ENCODE assay signal across 14 cellular contexts in the genomic region with DNA sequence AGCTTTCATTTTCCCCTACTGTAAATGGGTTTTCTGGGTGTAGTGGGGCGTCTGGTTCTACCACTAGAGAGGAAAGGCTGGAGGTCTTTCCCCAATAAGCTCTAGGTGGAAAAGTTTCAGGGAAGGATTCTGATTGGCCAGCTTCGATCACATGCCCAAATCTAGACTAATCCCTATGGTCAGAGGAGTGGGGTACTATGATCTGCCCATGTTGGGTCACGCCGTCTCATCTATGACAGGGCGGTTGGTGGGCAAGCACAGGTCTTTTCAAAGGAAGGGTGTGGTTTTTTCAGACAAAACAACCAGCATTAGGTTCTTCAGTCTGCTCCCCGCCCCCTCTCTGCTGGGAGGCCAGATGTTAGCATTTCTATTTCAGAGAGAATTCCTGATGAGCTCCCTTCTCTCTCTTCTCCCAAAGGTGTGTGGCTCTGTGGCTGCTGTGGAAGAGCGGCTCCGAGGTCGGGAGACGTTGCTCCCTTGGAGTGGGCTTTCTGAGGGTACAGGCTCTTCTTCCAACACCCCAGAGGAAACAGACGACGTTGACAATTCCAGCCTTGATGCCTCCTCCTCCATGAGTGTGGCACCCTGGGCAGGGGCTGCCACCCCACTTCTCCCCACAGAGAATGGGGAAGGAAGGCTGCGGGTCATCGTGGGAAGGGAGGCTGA. TPM values are rescaled to one million over a fixed set of nuclear protein-coding genes. Genes with fewer than 3 reads are reported as not detected.
DNase-seq lines count a peak whose midpoint lies in the region; ATAC-seq, FAIRE-seq and TF ChIP-seq lines count a peak whose summit lies in the region.
"Had no signal": no experiment of that assay in that cellular context is flagged by ENCODE, and none has a peak within 500 bp of the region (broad histone marks: within the 10 kb centered on the region; RNA-seq: fewer than 3 reads in every experiment).

No MANE protein-coding gene starts in this region.

- CTCF ChIA-PET in CD8-positive, alpha-beta T cell (lab: Charles Lee) = interaction anchor here (0.7 kb wide), 1 partner anchor 46 kb away, joined by 3 read pairs; no protein-coding TSS in a partner anchor
- CTCF ChIA-PET in naive thymus-derived CD4-positive, alpha-beta T cell (lab: Charles Lee) = interaction anchor here (1.0 kb wide), 1 partner anchor 25 kb away, joined by 3 read pairs; no protein-coding TSS in a partner anchor

- H3K27me3 ChIP-seq in CD8-positive, alpha-beta T cell (ENCODE audit: insufficient read depth, low read length) = no peaks in the 10 kb centered on the region
- H3K27me3 ChIP-seq in naive thymus-derived CD4-positive, alpha-beta T cell (ENCODE audit: control insufficient read depth in 2 of 2, insufficient read depth in 2 of 2, low read length in 2 of 2) = no peaks in the 10 kb centered on the region
- H3K27me3 ChIP-seq in suprapubic skin = no peaks in the 10 kb centered on the region
- H3K27me3 ChIP-seq: colonic mucosa, right atrium auricular region had no signal

- H3K36me3 ChIP-seq in CD8-positive, alpha-beta T cell (ENCODE audit: insufficient read depth, low read length) = no peaks in the 10 kb centered on the region
- H3K36me3 ChIP-seq in naive thymus-derived CD4-positive, alpha-beta T cell (ENCODE audit: control insufficient read depth in 2 of 3, insufficient read depth in 3 of 3, low read length in 3 of 3) = peaks cover 0 to 18% (median 0%) of the 10 kb centered on the region in 3 experiments
- peaks cover 20% of the 10 kb centered on the region for H3K36me3 ChIP-seq in suprapubic skin
- H3K36me3 ChIP-seq: colonic mucosa, right atrium auricular region had no signal

- no peaks in the 10 kb centered on the region for H3K9me3 Mint-ChIP-seq in CD8-positive, alpha-beta T cell
- no peaks in the 10 kb centered on the region for H3K9me3 Mint-ChIP-seq in activated T-cell treated with anti-CD3 and anti-CD28 coated beads, Interleukin-2, amount 50 U/mL, for 4 hours
- H3K9me3 Mint-ChIP-seq in naive thymus-derived CD4-positive, alpha-beta T cell = peaks cover 0 to 7% (median 0%) of the 10 kb centered on the region in 11 donors

- WGBS in suprapubic skin = 76% methylated on average over 14 of the region's 14 CpGs

- no peak overlapping the region for H3K4me3 Mint-ChIP-seq in CD8-positive, alpha-beta T cell
- H3K4me3 Mint-ChIP-seq in activated T-cell treated with anti-CD3 and anti-CD28 coated beads, Interleukin-2, amount 50 U/mL, for 4 hours = no peak overlapping the region
- peak overlapping the region in 9 of 10 donors; percentile 15 to 76 (median 49) for H3K4me3 Mint-ChIP-seq in naive thymus-derived CD4-positive, alpha-beta T cell

- H3K27ac Mint-ChIP-seq in CD8-positive, alpha-beta T cell = peak overlapping the region; percentile 90
- peak overlapping the region; percentile 50 to 94 (median 76) for H3K27ac Mint-ChIP-seq in naive thymus-derived CD4-positive, alpha-beta T cell

- TF ChIP-seq CTCF in CD8-positive, alpha-beta T cell (IDR thresholded peaks at IDR 0.05) = no peak
- TF ChIP-seq CTCF in NB4 (IDR thresholded peaks at IDR 0.05; ENCODE audit: low read depth, low read length) = no peak
- no peak for TF ChIP-seq CTCF in suprapubic skin (IDR thresholded peaks at IDR 0.05)

- POLR2A ChIA-PET in CD8-positive, alpha-beta T cell (lab: Charles Lee) = interaction anchor here (0.6 to 1.6 kb wide), 3 partner anchors 9 to 313 kb away, joined by 4 to 6 read pairs (median 5); partner anchors contain the start of gene TATDN2
- POLR2A ChIA-PET in naive thymus-derived CD4-positive, alpha-beta T cell (lab: Charles Lee) = interaction anchor here (1.6 kb wide), 1 partner anchor 10 kb away, joined by 6 read pairs; the partner anchor contains the start of gene TATDN2

- no peak overlapping the region for H3K27ac ChIP-seq in CD8-positive, alpha-beta T cell (ENCODE audit: low read depth, low read length)
- no peak overlapping the region for H3K27ac ChIP-seq in naive thymus-derived CD4-positive, alpha-beta T cell (ENCODE audit: low read depth, low read length)
- no peak overlapping the region for H3K27ac ChIP-seq in suprapubic skin
- H3K27ac ChIP-seq: colonic mucosa, right atrium auricular region, thoracic aorta had no signal

- H3K27me3 Mint-ChIP-seq in CD8-positive, alpha-beta T cell (ENCODE audit: low read depth) = no peaks in the 10 kb centered on the region
- no peaks in the 10 kb centered on the region for H3K27me3 Mint-ChIP-seq in activated T-cell treated with anti-CD3 and anti-CD28 coated beads, Interleukin-2, amount 50 U/mL, for 4 hours (ENCODE audit: low read depth)
- no peaks in the 10 kb centered on the region for H3K27me3 Mint-ChIP-seq in naive thymus-derived CD4-positive, alpha-beta T cell

- no peak for FAIRE-seq in urothelium cell line (lab: Jason Lieb, UNC)

- peaks cover 50% of the 10 kb centered on the region for H3K4me1 Mint-ChIP-seq in CD8-positive, alpha-beta T cell (ENCODE audit: low read depth)
- peaks cover 50% of the 10 kb centered on the region for H3K4me1 Mint-ChIP-seq in activated T-cell treated with anti-CD3 and anti-CD28 coated beads, Interleukin-2, amount 50 U/mL, for 4 hours (ENCODE audit: low read depth)
- peaks cover 35 to 53% (median 50%) of the 10 kb centered on the region in 7 donors for H3K4me1 Mint-ChIP-seq in naive thymus-derived CD4-positive, alpha-beta T cell

- H3K4me3 ChIP-seq in CD8-positive, alpha-beta T cell (ENCODE audit: low read depth, low read length) = no peak overlapping the region
- H3K4me3 ChIP-seq in NB4 (ENCODE audit: low read depth, low read length) (no peak overlapping the region), suprapubic skin (no peak overlapping the region)
- no peak overlapping the region for H3K4me3 ChIP-seq in naive thymus-derived CD4-positive, alpha-beta T cell (ENCODE audit: low read length)
- H3K4me3 ChIP-seq: colonic mucosa, mucosa of descending colon, right atrium auricular region, thoracic aorta had no signal

- no peak for TF ChIP-seq POLR2A in NB4 (IDR thresholded peaks at IDR 0.05; ENCODE audit: extremely low read depth, insufficient read length)
- no peak for TF ChIP-seq POLR2A in suprapubic skin (IDR thresholded peaks at IDR 0.05)

- no peak for TF ChIP-seq EP300 in suprapubic skin (IDR thresholded peaks at IDR 0.05)

- intact Hi-C loops in CD8-positive, alpha-beta T cell (cut with DNase I, micrococcal nuclease) = no loop called here
- intact Hi-C loops in naive thymus-derived CD4-positive, alpha-beta T cell (cut with micrococcal nuclease) = no loop called here

- peak; percentile 41 for ATAC-seq in CD8-positive, alpha-beta T cell
- peak; percentile 46 to 62 for ATAC-seq in activated T-cell treated with anti-CD3 and anti-CD28 coated beads, Interleukin-2, amount 50 U/mL, for 4 hours
- ATAC-seq in naive thymus-derived CD4-positive, alpha-beta T cell = peak; percentile 46
- ATAC-seq: mucosa of descending colon had no signal

- DNase-seq in CD8-positive, alpha-beta T cell = peak in 4 of 7 experiments; percentile 7 to 55 (median 34)
- peak; percentile 60 for DNase-seq in NB4 (ENCODE audit: low read depth)
- DNase-seq in activated T-cell treated with anti-CD3 and anti-CD28 coated beads, Interleukin-2, amount 50 U/mL, for 4 hours = peak; percentile 23
- peak in 2 of 9 donors; percentile 19 to 36 for DNase-seq in naive thymus-derived CD4-positive, alpha-beta T cell
- no peak for DNase-seq in SW 1271 (lab: John Stamatoyannopoulos, UW)
- no peak for DNase-seq in NCI-H510A treated with DMSO at 0.1 percent for 48 hours (lab: John Stamatoyannopoulos, UW)
- DNase-seq in urothelium cell line (ENCODE audit: low spot score) = no peak
- no peak for DNase-seq in suprapubic skin (ENCODE audit: low spot score in 2 of 2)
- DNase-seq: Caco-2, colonic mucosa, mucosa of descending colon, NCI-H2171 treated with DMSO at 0.1 percent for 48 hours had no signal

- H3K4me1 ChIP-seq in CD8-positive, alpha-beta T cell (ENCODE audit: insufficient read depth, low read length) = peaks cover 38% of the 10 kb centered on the region
- peaks cover 32 to 42% of the 10 kb centered on the region in 2 donors for H3K4me1 ChIP-seq in naive thymus-derived CD4-positive, alpha-beta T cell (ENCODE audit: control insufficient read depth in 2 of 2, insufficient read depth in 2 of 2, low read length in 2 of 2)
- H3K4me1 ChIP-seq in suprapubic skin = no peaks in the 10 kb centered on the region
- H3K4me1 ChIP-seq: Caco-2, colonic mucosa, right atrium auricular region had no signal

- peaks cover 37% of the 10 kb centered on the region for H3K36me3 Mint-ChIP-seq in CD8-positive, alpha-beta T cell
- H3K36me3 Mint-ChIP-seq in activated T-cell treated with anti-CD3 and anti-CD28 coated beads, Interleukin-2, amount 50 U/mL, for 4 hours (ENCODE audit: insufficient read depth) = peaks cover 24% of the 10 kb centered on the region
- peaks cover 0 to 40% (median 14%) of the 10 kb centered on the region in 5 donors for H3K36me3 Mint-ChIP-seq in naive thymus-derived CD4-positive, alpha-beta T cell

- no peaks in the 10 kb centered on the region for H3K9me3 ChIP-seq in CD8-positive, alpha-beta T cell (ENCODE audit: low read length)
- H3K9me3 ChIP-seq in naive thymus-derived CD4-positive, alpha-beta T cell (ENCODE audit: control insufficient read depth in 2 of 3, low read length in 3 of 3) = no peaks in the 10 kb centered on the region
- H3K9me3 ChIP-seq in suprapubic skin = no peaks in the 10 kb centered on the region
- H3K9me3 ChIP-seq: Caco-2, colonic mucosa, mucosa of descending colon, right atrium auricular region, thoracic aorta had no signal

RNA-seq across cellular contexts. Expression of gene TATDN2, which starts 9.8 kb away (rescaled TPM):
- 10 to 100 TPM; 40.2 to 40.3 TPM for total RNA-seq in CD8-positive, alpha-beta T cell
- total RNA-seq in activated T-cell treated with anti-CD3 and anti-CD28 coated beads, Interleukin-2, amount 50 U/mL, for 4 hours = 10 to 100 TPM; 66.5 to 70.2 (median 66.5) TPM
- 10 to 100 TPM; 52.9 to 88.8 (median 71.6) TPM for total RNA-seq in naive thymus-derived CD4-positive, alpha-beta T cell
- polyA plus RNA-seq in naive thymus-derived CD4-positive, alpha-beta T cell = 10 to 100 TPM; 12.9 to 26.8 TPM
- 10 to 100 TPM; 22.1 to 33.7 (median 26.3) TPM for total RNA-seq in suprapubic skin

RNA-seq across cellular contexts. Expression of gene GHRL, which starts 54.3 kb away (rescaled TPM):
- under 1 TPM in 1 of 2 experiments, not detected in 1; 0.92 TPM for total RNA-seq in CD8-positive, alpha-beta T cell
- total RNA-seq in activated T-cell treated with anti-CD3 and anti-CD28 coated beads, Interleukin-2, amount 50 U/mL, for 4 hours = under 1 TPM; 0.45 to 0.96 (median 0.63) TPM
- total RNA-seq in naive thymus-derived CD4-positive, alpha-beta T cell = 1 to 10 TPM in 4 of 5 experiments, under 1 TPM in 1; 0.35 to 3.8 (median 1.3) TPM
- under 1 TPM; 0.67 to 0.69 TPM for polyA plus RNA-seq in naive thymus-derived CD4-positive, alpha-beta T cell
- under 1 TPM in 1 of 4 donors, not detected in 3; 0.80 TPM for total RNA-seq in suprapubic skin
- total RNA-seq: Caco-2, right atrium auricular region had no signal

Comparison
In these comparisons a context has a peak if more than half of its experiments do, and no peak if none do; other contexts are left out.
1. DNase-seq: peak in CD8-positive, alpha-beta T cell (4 of 7), NB4 (single experiment) and activated T-cell treated with anti-CD3 and anti-CD28 coated beads, Interleukin-2, amount 50 U/mL, for 4 hours (single experiment); none in SW 1271 (0 of 2), NCI-H510A treated with DMSO at 0.1 percent for 48 hours (single experiment), urothelium cell line (single experiment) and suprapubic skin (0 of 2).
2. H3K4me3 Mint-ChIP-seq: peak in naive thymus-derived CD4-positive, alpha-beta T cell (9 of 10); none in CD8-positive, alpha-beta T cell (single experiment) and activated T-cell treated with anti-CD3 and anti-CD28 coated beads, Interleukin-2, amount 50 U/mL, for 4 hours (single experiment).
3. Peak in every context shown above with its lines, with median percentiles within 50 percentile points of each other: ATAC-seq.